ENCODE assay signal across 1 cellular context in genomic region chr16:745739-746138, GRCh38.
A peak's percentile ranks its signal among the peaks of the same experiment; 100 is the strongest.
TF ChIP-seq lines count a peak whose summit lies in the region.

No MANE protein-coding gene starts in this region.

TF ChIP-seq in H1, 55 proteins besides CTCF, POLR2A, EP300 and RAD21 (continued from another document):
- TF ChIP-seq SIX5 (IDR thresholded peaks at IDR 0.05; ENCODE audit: low read depth, low read length), result no peak
- TF ChIP-seq EGR1 (IDR thresholded peaks at IDR 0.05; ENCODE audit: borderline replicate concordance, low read depth, low read length), result 0 out of 2 replicates have a peak, but pooled peaks have one; percentile 2
- peak; percentile 61; the same call in 1 of the 2 replicates for TF ChIP-seq GABPA (IDR thresholded peaks at IDR 0.05; ENCODE audit: borderline replicate concordance, insufficient read depth, low read length)
- 0 out of 2 replicates have a peak, but pooled peaks have one; percentile 30 for TF ChIP-seq CHD2 (IDR thresholded peaks at IDR 0.05; ENCODE audit: low read length)
- no peak for TF ChIP-seq POLR2AphosphoS5 (IDR thresholded peaks at IDR 0.05; ENCODE audit: low read depth, low read length)
- 0 out of 2 replicates have a peak, but pooled peaks have one; percentile 30 for TF ChIP-seq TCF12 (IDR thresholded peaks at IDR 0.05; ENCODE audit: low read depth, low read length)
